Comparison of ENCODE assay signal across 16 cellular contexts in the genomic region with DNA sequence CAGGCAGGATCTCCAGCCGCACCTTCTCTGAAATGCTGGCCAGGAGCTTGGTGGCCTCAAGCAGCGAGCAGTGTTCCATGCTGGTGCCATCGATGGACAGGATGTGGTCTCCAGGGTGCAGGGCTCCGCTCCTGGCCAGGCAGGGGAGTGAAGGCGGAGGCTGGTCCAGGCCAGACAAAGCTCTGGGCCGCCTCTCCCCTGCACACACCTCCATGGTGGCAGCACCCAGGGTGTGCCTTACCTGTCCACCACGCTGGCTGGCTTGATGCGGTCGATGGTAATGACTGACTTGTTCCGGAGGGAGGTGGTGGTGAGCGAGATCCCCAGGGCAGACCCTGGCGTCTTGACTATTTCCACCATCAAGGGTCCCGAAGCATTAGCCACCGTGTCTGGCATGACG. TPM values are rescaled to one million over a fixed set of nuclear protein-coding genes. Genes with fewer than 3 reads are reported as not detected.
"Had no signal": no experiment of that assay in that cellular context is flagged by ENCODE, and none has a peak within 500 bp of the region (broad histone marks: within the 10 kb centered on the region; RNA-seq: fewer than 3 reads in every experiment).

No MANE protein-coding gene starts in this region.

- H3K4me1 ChIP-seq: thyroid gland had no signal

- H3K4me3 ChIP-seq: ascending aorta, hepatocyte, thyroid gland, vagina had no signal

- DNase-seq: activated CD4-positive, alpha-beta T cell treated with anti-CD3 and anti-CD28 coated beads for 1 hour; activated CD4-positive, alpha-beta T cell treated with anti-CD3 and anti-CD28 coated beads, Interleukin-2, amount 50 U/mL, for 48 hours; activated gamma-delta T cell treated with Interleukin-2 at 50 U/mL for 16 hours; activated T-cell treated with anti-CD3 and anti-CD28 coated beads, Interleukin-2, amount 50 U/mL, for 4 hours; foreskin melanocyte; kidney glomerular epithelial cell; naive thymus-derived CD4-positive, alpha-beta T cell; occipital lobe; small intestine; SW 1271; thyroid gland had no signal

- H3K36me3 ChIP-seq: ascending aorta, thyroid gland, vagina had no signal

- H3K27me3 ChIP-seq: ascending aorta, hepatocyte, thyroid gland, vagina had no signal

- H3K27ac ChIP-seq: ascending aorta, hepatocyte, thyroid gland, vagina had no signal

- ATAC-seq: activated T-cell treated with anti-CD3 and anti-CD28 coated beads, Interleukin-2, amount 50 U/mL, for 4 hours; naive thymus-derived CD4-positive, alpha-beta T cell had no signal

- H3K9me3 ChIP-seq: ascending aorta, thyroid gland, vagina had no signal

RNA-seq across cellular contexts. Expression of gene GRIP2, which starts 20.0 kb away (rescaled TPM):
- total RNA-seq: activated T-cell treated with anti-CD3 and anti-CD28 coated beads, Interleukin-2, amount 50 U/mL, for 4 hours; lung microvascular endothelial cell; mononuclear cell; naive thymus-derived CD4-positive, alpha-beta T cell had no signal
- polyA plus RNA-seq: naive thymus-derived CD4-positive, alpha-beta T cell had no signal
